Comparison of ENCODE assay signal across 1 cellular context in the genomic region with DNA sequence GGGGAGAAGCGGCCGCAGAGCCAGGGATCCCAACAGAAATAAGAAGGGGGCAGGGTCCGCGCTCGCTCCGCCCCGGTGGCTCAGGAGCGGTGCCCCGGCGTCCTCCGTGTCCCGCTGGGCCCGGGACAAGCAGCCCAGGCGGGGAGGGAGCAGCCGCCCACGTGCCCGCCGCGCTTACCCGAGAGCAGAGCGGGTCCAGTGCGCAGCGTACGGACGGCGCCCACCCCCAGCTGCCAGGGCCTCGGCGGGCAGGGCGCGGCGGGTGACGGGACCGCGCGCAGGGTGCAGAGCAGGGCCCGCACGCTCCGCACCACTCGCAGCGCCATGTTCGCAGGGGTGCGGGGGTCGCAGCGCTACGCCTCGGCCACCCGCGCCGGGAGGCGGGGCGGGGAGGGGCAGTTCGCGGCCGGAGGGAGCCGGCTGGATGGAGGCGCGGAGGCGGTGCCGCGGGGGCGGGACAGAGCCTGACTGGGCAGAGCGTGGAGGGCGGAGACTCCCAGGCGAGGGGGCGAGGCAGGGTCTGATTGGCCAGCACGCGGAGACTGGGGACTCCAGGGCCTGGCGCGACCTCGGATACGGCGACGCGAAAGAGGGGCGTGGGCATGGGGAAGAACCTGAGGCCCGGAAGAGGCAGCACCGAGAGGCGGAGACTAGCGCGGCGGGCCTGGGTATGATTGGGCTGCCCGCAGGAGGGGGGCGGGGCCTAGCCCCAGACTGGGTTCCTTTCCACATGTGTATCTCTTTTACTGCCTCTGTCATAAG.
TF ChIP-seq lines count a peak whose summit lies in the region.

A gene (minus strand): TSS at position 443 of the 762 bp plus-strand sequence. CDS start 117 bp downstream, at position 326.

TF ChIP-seq in HepG2, 621 proteins besides CTCF, POLR2A, EP300 and RAD21 (continued from another document and continues in another):
- TF ChIP-seq FOXP1 (IDR thresholded peaks at IDR 0.05) (no peak), FOXP1 (CRISPR knock-in tag; IDR thresholded peaks at IDR 0.05) (no peak), ZBTB8A (CRISPR knock-in tag; IDR thresholded peaks at IDR 0.05; ENCODE audit: borderline replicate concordance, low read depth) (no peak), SIX4 (CRISPR knock-in tag; IDR thresholded peaks at IDR 0.05) (no peak), IRF2 (CRISPR knock-in tag; IDR thresholded peaks at IDR 0.05) (peak; percentile 50; the same call in 1 of the 2 replicates), NFKB2 (CRISPR knock-in tag; IDR thresholded peaks at IDR 0.05; ENCODE audit: borderline replicate concordance) (peak; percentile 92; the same call in 1 of the 2 replicates), ZNF891 (CRISPR knock-in tag; IDR thresholded peaks at IDR 0.05) (peak; percentile 43), FOXC1 (CRISPR knock-in tag; IDR thresholded peaks at IDR 0.05; ENCODE audit: borderline replicate concordance) (peak; percentile 91; the same call in 1 of the 2 replicates), RORA (CRISPR knock-in tag; IDR thresholded peaks at IDR 0.05) (no peak), JUNB (CRISPR knock-in tag; IDR thresholded peaks at IDR 0.05; ENCODE audit: borderline replicate concordance) (no peak), RFXAP (CRISPR knock-in tag; IDR thresholded peaks at IDR 0.05; ENCODE audit: borderline replicate concordance) (peak; percentile 73), HNRNPH1 (optimal IDR thresholded peaks at IDR 0.05; ENCODE audit: low read depth, low read length) (no peak), ZNF205 (CRISPR knock-in tag; IDR thresholded peaks at IDR 0.05) (no peak), ZNF234 (CRISPR knock-in tag; conservative IDR thresholded peaks at IDR 0.05) (0 out of 2 replicates have a peak, but pooled peaks have one; percentile 50), MTA3 (CRISPR knock-in tag; IDR thresholded peaks at IDR 0.05) (no peak), CBX1 (IDR thresholded peaks at IDR 0.05; ENCODE audit: low read depth) (no peak), NAIF1 (CRISPR knock-in tag; IDR thresholded peaks at IDR 0.05; ENCODE audit: borderline replicate concordance) (no peak), NFE2L1 (CRISPR knock-in tag; IDR thresholded peaks at IDR 0.05; ENCODE audit: borderline replicate concordance) (0 out of 2 replicates have a peak, but pooled peaks have one; percentile 80), POLR2AphosphoS5 (IDR thresholded peaks at IDR 0.05; ENCODE audit: low read depth, low read length) (peak; percentile 65), ZSCAN20 (CRISPR knock-in tag; IDR thresholded peaks at IDR 0.05; ENCODE audit: borderline replicate concordance) (no peak), SETDB1 (CRISPR knock-in tag; IDR thresholded peaks at IDR 0.05; ENCODE audit: borderline replicate concordance) (no peak), GATAD2A (CRISPR knock-in tag; IDR thresholded peaks at IDR 0.05) (no peak; the same call in 1 of the 2 replicates), NBN (conservative IDR thresholded peaks at IDR 0.05) (no peak)
- TF ChIP-seq, protein P1, sequence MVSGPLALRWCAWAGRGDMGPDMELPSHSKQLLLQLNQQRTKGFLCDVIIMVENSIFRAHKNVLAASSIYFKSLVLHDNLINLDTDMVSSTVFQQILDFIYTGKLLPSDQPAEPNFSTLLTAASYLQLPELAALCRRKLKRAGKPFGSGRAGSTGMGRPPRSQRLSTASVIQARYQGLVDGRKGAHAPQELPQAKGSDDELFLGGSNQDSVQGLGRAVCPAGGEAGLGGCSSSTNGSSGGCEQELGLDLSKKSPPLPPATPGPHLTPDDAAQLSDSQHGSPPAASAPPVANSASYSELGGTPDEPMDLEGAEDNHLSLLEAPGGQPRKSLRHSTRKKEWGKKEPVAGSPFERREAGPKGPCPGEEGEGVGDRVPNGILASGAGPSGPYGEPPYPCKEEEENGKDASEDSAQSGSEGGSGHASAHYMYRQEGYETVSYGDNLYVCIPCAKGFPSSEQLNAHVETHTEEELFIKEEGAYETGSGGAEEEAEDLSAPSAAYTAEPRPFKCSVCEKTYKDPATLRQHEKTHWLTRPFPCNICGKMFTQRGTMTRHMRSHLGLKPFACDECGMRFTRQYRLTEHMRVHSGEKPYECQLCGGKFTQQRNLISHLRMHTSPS (CRISPR knock-in tag; IDR thresholded peaks at IDR 0.05; ENCODE audit: low read depth) = no peak; the same call in 1 of the 2 replicates
- TF ChIP-seq, protein P2, sequence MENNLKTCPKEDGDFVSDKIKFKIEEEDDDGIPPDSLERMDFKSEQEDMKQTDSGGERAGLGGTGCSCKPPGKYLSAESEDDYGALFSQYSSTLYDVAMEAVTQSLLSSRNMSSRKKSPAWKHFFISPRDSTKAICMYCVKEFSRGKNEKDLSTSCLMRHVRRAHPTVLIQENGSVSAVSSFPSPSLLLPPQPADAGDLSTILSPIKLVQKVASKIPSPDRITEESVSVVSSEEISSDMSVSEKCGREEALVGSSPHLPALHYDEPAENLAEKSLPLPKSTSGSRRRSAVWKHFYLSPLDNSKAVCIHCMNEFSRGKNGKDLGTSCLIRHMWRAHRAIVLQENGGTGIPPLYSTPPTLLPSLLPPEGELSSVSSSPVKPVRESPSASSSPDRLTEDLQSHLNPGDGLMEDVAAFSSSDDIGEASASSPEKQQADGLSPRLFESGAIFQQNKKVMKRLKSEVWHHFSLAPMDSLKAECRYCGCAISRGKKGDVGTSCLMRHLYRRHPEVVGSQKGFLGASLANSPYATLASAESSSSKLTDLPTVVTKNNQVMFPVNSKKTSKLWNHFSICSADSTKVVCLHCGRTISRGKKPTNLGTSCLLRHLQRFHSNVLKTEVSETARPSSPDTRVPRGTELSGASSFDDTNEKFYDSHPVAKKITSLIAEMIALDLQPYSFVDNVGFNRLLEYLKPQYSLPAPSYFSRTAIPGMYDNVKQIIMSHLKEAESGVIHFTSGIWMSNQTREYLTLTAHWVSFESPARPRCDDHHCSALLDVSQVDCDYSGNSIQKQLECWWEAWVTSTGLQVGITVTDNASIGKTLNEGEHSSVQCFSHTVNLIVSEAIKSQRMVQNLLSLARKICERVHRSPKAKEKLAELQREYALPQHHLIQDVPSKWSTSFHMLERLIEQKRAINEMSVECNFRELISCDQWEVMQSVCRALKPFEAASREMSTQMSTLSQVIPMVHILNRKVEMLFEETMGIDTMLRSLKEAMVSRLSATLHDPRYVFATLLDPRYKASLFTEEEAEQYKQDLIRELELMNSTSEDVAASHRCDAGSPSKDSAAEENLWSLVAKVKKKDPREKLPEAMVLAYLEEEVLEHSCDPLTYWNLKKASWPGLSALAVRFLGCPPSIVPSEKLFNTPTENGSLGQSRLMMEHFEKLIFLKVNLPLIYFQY (CRISPR knock-in tag; IDR thresholded peaks at IDR 0.05; ENCODE audit: borderline replicate concordance) = peak; percentile 37; the same call in 1 of the 2 replicates
- TF ChIP-seq, protein P3, sequence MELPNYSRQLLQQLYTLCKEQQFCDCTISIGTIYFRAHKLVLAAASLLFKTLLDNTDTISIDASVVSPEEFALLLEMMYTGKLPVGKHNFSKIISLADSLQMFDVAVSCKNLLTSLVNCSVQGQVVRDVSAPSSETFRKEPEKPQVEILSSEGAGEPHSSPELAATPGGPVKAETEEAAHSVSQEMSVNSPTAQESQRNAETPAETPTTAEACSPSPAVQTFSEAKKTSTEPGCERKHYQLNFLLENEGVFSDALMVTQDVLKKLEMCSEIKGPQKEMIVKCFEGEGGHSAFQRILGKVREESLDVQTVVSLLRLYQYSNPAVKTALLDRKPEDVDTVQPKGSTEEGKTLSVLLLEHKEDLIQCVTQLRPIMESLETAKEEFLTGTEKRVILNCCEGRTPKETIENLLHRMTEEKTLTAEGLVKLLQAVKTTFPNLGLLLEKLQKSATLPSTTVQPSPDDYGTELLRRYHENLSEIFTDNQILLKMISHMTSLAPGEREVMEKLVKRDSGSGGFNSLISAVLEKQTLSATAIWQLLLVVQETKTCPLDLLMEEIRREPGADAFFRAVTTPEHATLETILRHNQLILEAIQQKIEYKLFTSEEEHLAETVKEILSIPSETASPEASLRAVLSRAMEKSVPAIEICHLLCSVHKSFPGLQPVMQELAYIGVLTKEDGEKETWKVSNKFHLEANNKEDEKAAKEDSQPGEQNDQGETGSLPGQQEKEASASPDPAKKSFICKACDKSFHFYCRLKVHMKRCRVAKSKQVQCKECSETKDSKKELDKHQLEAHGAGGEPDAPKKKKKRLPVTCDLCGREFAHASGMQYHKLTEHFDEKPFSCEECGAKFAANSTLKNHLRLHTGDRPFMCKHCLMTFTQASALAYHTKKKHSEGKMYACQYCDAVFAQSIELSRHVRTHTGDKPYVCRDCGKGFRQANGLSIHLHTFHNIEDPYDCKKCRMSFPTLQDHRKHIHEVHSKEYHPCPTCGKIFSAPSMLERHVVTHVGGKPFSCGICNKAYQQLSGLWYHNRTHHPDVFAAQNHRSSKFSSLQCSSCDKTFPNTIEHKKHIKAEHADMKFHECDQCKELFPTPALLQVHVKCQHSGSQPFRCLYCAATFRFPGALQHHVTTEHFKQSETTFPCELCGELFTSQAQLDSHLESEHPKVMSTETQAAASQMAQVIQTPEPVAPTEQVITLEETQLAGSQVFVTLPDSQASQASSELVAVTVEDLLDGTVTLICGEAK (IDR thresholded peaks at IDR 0.05) = no peak
- TF ChIP-seq, protein P3 (CRISPR knock-in tag; IDR thresholded peaks at IDR 0.05) = peak; percentile 11; the same call in 1 of the 2 replicates
- TF ChIP-seq, protein P4, sequence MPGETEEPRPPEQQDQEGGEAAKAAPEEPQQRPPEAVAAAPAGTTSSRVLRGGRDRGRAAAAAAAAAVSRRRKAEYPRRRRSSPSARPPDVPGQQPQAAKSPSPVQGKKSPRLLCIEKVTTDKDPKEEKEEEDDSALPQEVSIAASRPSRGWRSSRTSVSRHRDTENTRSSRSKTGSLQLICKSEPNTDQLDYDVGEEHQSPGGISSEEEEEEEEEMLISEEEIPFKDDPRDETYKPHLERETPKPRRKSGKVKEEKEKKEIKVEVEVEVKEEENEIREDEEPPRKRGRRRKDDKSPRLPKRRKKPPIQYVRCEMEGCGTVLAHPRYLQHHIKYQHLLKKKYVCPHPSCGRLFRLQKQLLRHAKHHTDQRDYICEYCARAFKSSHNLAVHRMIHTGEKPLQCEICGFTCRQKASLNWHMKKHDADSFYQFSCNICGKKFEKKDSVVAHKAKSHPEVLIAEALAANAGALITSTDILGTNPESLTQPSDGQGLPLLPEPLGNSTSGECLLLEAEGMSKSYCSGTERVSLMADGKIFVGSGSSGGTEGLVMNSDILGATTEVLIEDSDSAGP (CRISPR knock-in tag; IDR thresholded peaks at IDR 0.05; ENCODE audit: borderline replicate concordance) = peak; percentile 80
- TF ChIP-seq, protein P5, sequence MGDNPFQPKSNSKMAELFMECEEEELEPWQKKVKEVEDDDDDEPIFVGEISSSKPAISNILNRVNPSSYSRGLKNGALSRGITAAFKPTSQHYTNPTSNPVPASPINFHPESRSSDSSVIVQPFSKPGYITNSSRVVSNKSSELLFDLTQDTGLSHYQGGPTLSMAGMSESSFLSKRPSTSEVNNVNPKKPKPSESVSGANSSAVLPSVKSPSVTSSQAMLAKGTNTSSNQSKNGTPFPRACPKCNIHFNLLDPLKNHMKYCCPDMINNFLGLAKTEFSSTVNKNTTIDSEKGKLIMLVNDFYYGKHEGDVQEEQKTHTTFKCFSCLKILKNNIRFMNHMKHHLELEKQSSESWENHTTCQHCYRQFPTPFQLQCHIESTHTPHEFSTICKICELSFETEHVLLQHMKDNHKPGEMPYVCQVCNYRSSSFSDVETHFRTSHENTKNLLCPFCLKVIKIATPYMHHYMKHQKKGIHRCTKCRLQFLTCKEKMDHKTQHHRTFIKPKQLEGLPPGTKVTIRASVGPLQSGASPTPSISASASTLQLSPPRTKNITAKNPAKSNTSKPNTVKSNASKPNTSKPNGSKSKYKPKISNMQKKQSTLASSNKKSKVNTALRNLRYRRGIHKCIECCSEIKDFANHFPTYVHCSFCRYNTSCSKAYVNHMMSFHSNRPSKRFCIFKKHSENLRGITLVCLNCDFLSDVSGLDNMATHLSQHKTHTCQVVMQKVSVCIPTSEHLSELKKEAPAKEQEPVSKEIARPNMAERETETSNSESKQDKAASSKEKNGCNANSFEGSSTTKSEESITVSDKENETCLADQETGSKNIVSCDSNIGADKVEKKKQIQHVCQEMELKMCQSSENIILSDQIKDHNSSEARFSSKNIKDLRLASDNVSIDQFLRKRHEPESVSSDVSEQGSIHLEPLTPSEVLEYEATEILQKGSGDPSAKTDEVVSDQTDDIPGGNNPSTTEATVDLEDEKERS (CRISPR knock-in tag; IDR thresholded peaks at IDR 0.05) = no peak
- TF ChIP-seq, protein P6, sequence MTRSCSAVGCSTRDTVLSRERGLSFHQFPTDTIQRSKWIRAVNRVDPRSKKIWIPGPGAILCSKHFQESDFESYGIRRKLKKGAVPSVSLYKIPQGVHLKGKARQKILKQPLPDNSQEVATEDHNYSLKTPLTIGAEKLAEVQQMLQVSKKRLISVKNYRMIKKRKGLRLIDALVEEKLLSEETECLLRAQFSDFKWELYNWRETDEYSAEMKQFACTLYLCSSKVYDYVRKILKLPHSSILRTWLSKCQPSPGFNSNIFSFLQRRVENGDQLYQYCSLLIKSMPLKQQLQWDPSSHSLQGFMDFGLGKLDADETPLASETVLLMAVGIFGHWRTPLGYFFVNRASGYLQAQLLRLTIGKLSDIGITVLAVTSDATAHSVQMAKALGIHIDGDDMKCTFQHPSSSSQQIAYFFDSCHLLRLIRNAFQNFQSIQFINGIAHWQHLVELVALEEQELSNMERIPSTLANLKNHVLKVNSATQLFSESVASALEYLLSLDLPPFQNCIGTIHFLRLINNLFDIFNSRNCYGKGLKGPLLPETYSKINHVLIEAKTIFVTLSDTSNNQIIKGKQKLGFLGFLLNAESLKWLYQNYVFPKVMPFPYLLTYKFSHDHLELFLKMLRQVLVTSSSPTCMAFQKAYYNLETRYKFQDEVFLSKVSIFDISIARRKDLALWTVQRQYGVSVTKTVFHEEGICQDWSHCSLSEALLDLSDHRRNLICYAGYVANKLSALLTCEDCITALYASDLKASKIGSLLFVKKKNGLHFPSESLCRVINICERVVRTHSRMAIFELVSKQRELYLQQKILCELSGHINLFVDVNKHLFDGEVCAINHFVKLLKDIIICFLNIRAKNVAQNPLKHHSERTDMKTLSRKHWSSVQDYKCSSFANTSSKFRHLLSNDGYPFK (CRISPR knock-in tag; IDR thresholded peaks at IDR 0.05; ENCODE audit: borderline replicate concordance) = no peak
